Comparison of ENCODE assay signal across 22 cellular contexts in genomic region chr5:133531634-133532033, GRCh38.
DNase-seq lines count a peak whose midpoint lies in the region; ATAC-seq and TF ChIP-seq lines count a peak whose summit lies in the region.
"Had no signal": no experiment of that assay in that cellular context is flagged by ENCODE, and none has a peak within 500 bp of the region (broad histone marks: within the 10 kb centered on the region; RNA-seq: fewer than 3 reads in every experiment).

No MANE protein-coding gene starts in this region.

- no peak overlapping the region for H3K27ac Mint-ChIP-seq in CD14-positive monocyte
- H3K27ac Mint-ChIP-seq in effector memory CD8-positive, alpha-beta T cell = no peak overlapping the region
- H3K27ac Mint-ChIP-seq: activated naive CD4-positive, alpha-beta T cell treated with anti-CD3 and anti-CD28 coated beads, Interleukin-2, amount 50 U/mL, for 24 hours; immature natural killer cell; T-cell; type B pancreatic cell had no signal

- H3K27ac ChIP-seq in parathyroid adenoma = peak overlapping the region; percentile 16
- H3K27ac ChIP-seq: esophagus squamous epithelium, heart left ventricle, KMS-11, VCaP had no signal

- H3K4me3 ChIP-seq in parathyroid adenoma (ENCODE audit: low read depth, low read length) = no peak overlapping the region
- H3K4me3 ChIP-seq: esophagus squamous epithelium, heart left ventricle had no signal

- TF ChIP-seq CTCF in parathyroid adenoma (IDR thresholded peaks at IDR 0.05) (no peak), CD14-positive monocyte (IDR thresholded peaks at IDR 0.05) (no peak)

- no peak overlapping the region for H3K9ac ChIP-seq in parathyroid adenoma
- H3K9ac ChIP-seq: KMS-11 had no signal

- intact Hi-C loops in CD14-positive monocyte (cut with micrococcal nuclease) = no loop called here

- H3K4me3 Mint-ChIP-seq in CD14-positive monocyte = no peak overlapping the region
- H3K4me3 Mint-ChIP-seq in effector memory CD8-positive, alpha-beta T cell = no peak overlapping the region
- H3K4me3 Mint-ChIP-seq: activated naive CD4-positive, alpha-beta T cell treated with anti-CD3 and anti-CD28 coated beads, Interleukin-2, amount 50 U/mL, for 24 hours; activated T-cell treated with anti-CD3 and anti-CD28 coated beads, Interleukin-2, amount 50 U/mL, for 4 hours; immature natural killer cell; nephron; T-cell; type B pancreatic cell had no signal

- DNase-seq in AG20443 (ENCODE audit: low spot score) = peak; percentile 42
- DNase-seq in LHCN-M2 (ENCODE audit: low read depth) = peak; percentile 4
- peak; percentile 32 for DNase-seq in fibroblast of peridontal ligament (ENCODE audit: extremely low read depth)
- DNase-seq in RPMI8226 = no peak
- no peak for DNase-seq in CD14-positive monocyte (ENCODE audit: low spot score)
- DNase-seq in effector memory CD8-positive, alpha-beta T cell = no peak
- DNase-seq: activated T-cell treated with anti-CD3 and anti-CD28 coated beads, Interleukin-2, amount 50 U/mL, for 4 hours; esophagus squamous epithelium; immature natural killer cell; NCI-H1048; NCI-H524 treated with DMSO at 0.1 percent for 48 hours; SHP77; stimulated activated naive CD4-positive, alpha-beta T cell; T-cell had no signal

- no peaks in the 10 kb centered on the region for H3K27me3 ChIP-seq in parathyroid adenoma (ENCODE audit: control insufficient read depth, insufficient read depth, low read length)
- H3K27me3 ChIP-seq: esophagus squamous epithelium, heart left ventricle had no signal

- H3K36me3 ChIP-seq in parathyroid adenoma (ENCODE audit: control insufficient read depth, insufficient read depth, low read length) = no peaks in the 10 kb centered on the region
- H3K36me3 ChIP-seq: esophagus squamous epithelium, heart left ventricle had no signal

- peaks cover 4 to 12% (median 4%) of the 10 kb centered on the region in 3 donors for H3K27me3 Mint-ChIP-seq in CD14-positive monocyte (ENCODE audit: low read depth in 3 of 3)
- peaks cover 11 to 19% of the 10 kb centered on the region in 2 donors for H3K27me3 Mint-ChIP-seq in effector memory CD8-positive, alpha-beta T cell

- peaks cover 8% of the 10 kb centered on the region for H3K4me1 ChIP-seq in parathyroid adenoma
- H3K4me1 ChIP-seq: esophagus squamous epithelium had no signal

- no peaks in the 10 kb centered on the region for H3K79me2 ChIP-seq in parathyroid adenoma

- no peaks in the 10 kb centered on the region for H3K9me3 ChIP-seq in parathyroid adenoma (ENCODE audit: control insufficient read depth, low read length)
- H3K9me3 ChIP-seq: esophagus squamous epithelium, heart left ventricle had no signal

- H2AFZ ChIP-seq in parathyroid adenoma = peak overlapping the region; percentile 17

- no peak overlapping the region for H3K4me2 ChIP-seq in parathyroid adenoma (ENCODE audit: low read length)
- H3K4me2 ChIP-seq: KMS-11 had no signal

- H3K9me3 Mint-ChIP-seq in CD14-positive monocyte = peaks cover 0 to 2% (median 0%) of the 10 kb centered on the region in 7 donors
- H3K9me3 Mint-ChIP-seq in effector memory CD8-positive, alpha-beta T cell = no peaks in the 10 kb centered on the region
- H3K9me3 Mint-ChIP-seq: activated naive CD4-positive, alpha-beta T cell treated with anti-CD3 and anti-CD28 coated beads, Interleukin-2, amount 50 U/mL, for 24 hours; activated T-cell treated with anti-CD3 and anti-CD28 coated beads, Interleukin-2, amount 50 U/mL, for 4 hours; immature natural killer cell; nephron; T-cell; type B pancreatic cell had no signal

- H3K36me3 Mint-ChIP-seq in CD14-positive monocyte = no peaks in the 10 kb centered on the region
- H3K36me3 Mint-ChIP-seq in effector memory CD8-positive, alpha-beta T cell (ENCODE audit: insufficient read depth) = no peaks in the 10 kb centered on the region
- H3K36me3 Mint-ChIP-seq: activated naive CD4-positive, alpha-beta T cell treated with anti-CD3 and anti-CD28 coated beads, Interleukin-2, amount 50 U/mL, for 24 hours; immature natural killer cell; T-cell; type B pancreatic cell had no signal

- no peak for ATAC-seq in GM18873 (IDR thresholded peaks at IDR 0.05; ENCODE audit: low FRiP score, unreplicated experiment)
- ATAC-seq in effector memory CD8-positive, alpha-beta T cell (replicated peaks) = no peak
- ATAC-seq: T-cell had no signal

- no peaks in the 10 kb centered on the region for H3K4me1 Mint-ChIP-seq in CD14-positive monocyte
- no peaks in the 10 kb centered on the region for H3K4me1 Mint-ChIP-seq in effector memory CD8-positive, alpha-beta T cell (ENCODE audit: low read depth in 2 of 2)
- H3K4me1 Mint-ChIP-seq: activated naive CD4-positive, alpha-beta T cell treated with anti-CD3 and anti-CD28 coated beads, Interleukin-2, amount 50 U/mL, for 24 hours; immature natural killer cell; T-cell had no signal

Comparison
In these comparisons a context has a peak if more than half of its experiments do, and no peak if none do; other contexts are left out.
1. DNase-seq: peak in AG20443 (single experiment), LHCN-M2 (single experiment) and fibroblast of peridontal ligament (single experiment); none in RPMI8226 (single experiment), CD14-positive monocyte (single experiment) and effector memory CD8-positive, alpha-beta T cell (0 of 3).